ENCODE assay signal across 12 cellular contexts in genomic region chr2:1141079-1141478, GRCh38.
A peak's percentile ranks its signal among the peaks of the same experiment; 100 is the strongest.
DNase-seq lines count a peak whose midpoint lies in the region; ATAC-seq and TF ChIP-seq lines count a peak whose summit lies in the region.
"Had no signal": no experiment of that assay in that cellular context is flagged by ENCODE, and none has a peak within 500 bp of the region (broad histone marks: within the 10 kb centered on the region; RNA-seq: fewer than 3 reads in every experiment).

No MANE protein-coding gene starts in this region.

- H3K4me3 ChIP-seq in left ventricle myocardium inferior (no peak overlapping the region), esophagus squamous epithelium (no peak overlapping the region), lower lobe of right lung (no peak overlapping the region), vagina (no peak overlapping the region)

- no peaks in the 10 kb centered on the region for H3K36me3 ChIP-seq in left ventricle myocardium inferior
- no peaks in the 10 kb centered on the region for H3K36me3 ChIP-seq in esophagus squamous epithelium
- no peaks in the 10 kb centered on the region for H3K36me3 ChIP-seq in lower lobe of right lung
- H3K36me3 ChIP-seq in vagina: no peaks in the 10 kb centered on the region

- H3K4me1 ChIP-seq in left ventricle myocardium inferior: peaks cover 9% of the 10 kb centered on the region
- peaks cover 0 to 13% (median 0%) of the 10 kb centered on the region in 3 donors for H3K4me1 ChIP-seq in esophagus squamous epithelium
- no peaks in the 10 kb centered on the region for H3K4me1 ChIP-seq in lower lobe of right lung
- no peaks in the 10 kb centered on the region for H3K4me1 ChIP-seq in vagina
- H3K4me1 ChIP-seq: Caco-2 had no signal

- intact Hi-C loops in left ventricle myocardium inferior (cut with micrococcal nuclease): no loop called here
- intact Hi-C loops in Right ventricle myocardium superior (cut with DNase I): no loop called here
- intact Hi-C loops in esophagus squamous epithelium (cut with DNase I): no loop called here
- intact Hi-C loops in lower lobe of right lung (cut with DNase I): no loop called here
- intact Hi-C loops in vagina (cut with DNase I): no loop called here

- H3K9me3 ChIP-seq in left ventricle myocardium inferior (replicated peaks) (no peaks in the 10 kb centered on the region), esophagus squamous epithelium (no peaks in the 10 kb centered on the region), lower lobe of right lung (no peaks in the 10 kb centered on the region), vagina (no peaks in the 10 kb centered on the region)
- H3K9me3 ChIP-seq: Caco-2 had no signal

- ATAC-seq in Right ventricle myocardium superior (ENCODE audit: poor library complexity) (no peak), lower lobe of right lung (no peak), HG03460 (IDR thresholded peaks at IDR 0.05; ENCODE audit: unreplicated experiment) (no peak)

- H3K27me3 ChIP-seq in left ventricle myocardium inferior (ENCODE audit: low read depth) (peaks cover 29% of the 10 kb centered on the region), esophagus squamous epithelium (no peaks in the 10 kb centered on the region), lower lobe of right lung (ENCODE audit: low read depth) (no peaks in the 10 kb centered on the region), vagina (no peaks in the 10 kb centered on the region)

- TF ChIP-seq POLR2A in esophagus squamous epithelium (IDR thresholded peaks at IDR 0.05): no peak
- TF ChIP-seq POLR2A in vagina (IDR thresholded peaks at IDR 0.05): no peak

- DNase-seq in left ventricle myocardium inferior: no peak
- DNase-seq in Right ventricle myocardium superior: no peak
- no peak for DNase-seq in esophagus squamous epithelium (lab: John Stamatoyannopoulos, UW)
- no peak for DNase-seq in lower lobe of right lung
- DNase-seq in vagina (ENCODE audit: extremely low spot score in 2 of 2): no peak
- no peak for DNase-seq in SHP77 (lab: John Stamatoyannopoulos, UW)
- no peak for DNase-seq in NCI-H82 (lab: John Stamatoyannopoulos, UW)
- DNase-seq: GOT3, HFFc6 had no signal

- no peak for TF ChIP-seq CTCF in left ventricle myocardium inferior (IDR thresholded peaks at IDR 0.05; ENCODE audit: borderline replicate concordance)
- TF ChIP-seq CTCF in esophagus squamous epithelium (IDR thresholded peaks at IDR 0.05): no peak
- TF ChIP-seq CTCF in lower lobe of right lung (IDR thresholded peaks at IDR 0.05): no peak
- no peak for TF ChIP-seq CTCF in vagina (IDR thresholded peaks at IDR 0.05)

- 67 to 70% methylated on average over 7 of the region's 7 CpGs for WGBS in esophagus squamous epithelium, 2 donors

- H3K27ac ChIP-seq in left ventricle myocardium inferior (replicated peaks) (peak overlapping the region; percentile 72), esophagus squamous epithelium (peak overlapping the region in 3 of 4 donors; percentile 37 to 54 (median 52)), lower lobe of right lung (peak overlapping the region; percentile 13), vagina (peak overlapping the region; percentile 25)
- H3K27ac ChIP-seq: C4-2B had no signal

Comparison
In these comparisons a context has a peak if more than half of its experiments do, and no peak if none do; other contexts are left out.
1. H3K27ac ChIP-seq: peak in every context shown above with its lines; median percentile 72 in left ventricle myocardium inferior; 52 in esophagus squamous epithelium; 25 in vagina; 13 in lower lobe of right lung.